Comparison of ENCODE assay signal across 9 cellular contexts in the genomic region with DNA sequence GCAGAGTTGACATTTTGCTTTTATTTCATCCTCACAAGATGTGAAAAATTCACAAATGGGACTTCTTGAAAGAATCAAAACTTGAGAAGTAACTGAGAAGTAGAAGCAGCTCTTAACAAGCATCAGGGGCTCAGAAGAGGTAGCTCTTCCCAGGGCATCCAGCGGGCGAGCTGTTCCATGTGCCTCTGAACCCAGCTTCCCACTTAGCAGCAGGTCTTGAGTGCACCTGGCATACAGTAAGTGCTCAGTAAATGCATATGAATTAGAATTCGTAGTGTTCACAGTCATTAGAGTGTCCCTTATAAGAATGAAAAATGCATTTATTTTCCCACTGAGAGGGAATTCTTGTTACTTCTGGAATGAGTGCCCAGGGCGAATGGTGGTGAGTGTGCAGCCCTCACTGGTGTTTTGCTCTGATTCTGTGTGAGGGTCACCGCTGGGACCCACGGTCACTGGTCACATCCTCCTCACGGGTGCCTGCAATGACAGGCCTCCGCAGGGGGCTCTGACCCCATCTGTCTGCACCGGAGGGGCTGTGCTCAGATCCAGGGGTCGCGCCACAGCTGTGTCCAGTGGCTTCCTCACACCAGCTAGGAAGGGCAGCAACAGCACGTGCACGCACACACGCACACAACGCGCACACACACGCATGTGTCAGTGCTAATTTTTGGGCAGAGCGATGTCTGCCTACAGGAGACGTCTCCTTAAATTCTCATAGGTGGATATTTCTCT. TPM values are rescaled to one million over a fixed set of nuclear protein-coding genes. Genes with fewer than 3 reads are reported as not detected.
A peak's percentile ranks its signal among the peaks of the same experiment; 100 is the strongest.
DNase-seq lines count a peak whose midpoint lies in the region; ATAC-seq, FAIRE-seq and TF ChIP-seq lines count a peak whose summit lies in the region.
"Had no signal": no experiment of that assay in that cellular context is flagged by ENCODE, and none has a peak within 500 bp of the region (broad histone marks: within the 10 kb centered on the region; RNA-seq: fewer than 3 reads in every experiment).

No MANE protein-coding gene starts in this region.

- H3K36me3 Mint-ChIP-seq in activated naive CD8-positive, alpha-beta T cell treated with anti-CD3 and anti-CD28 coated beads, Interleukin-2, amount 10 ng/mL, durations not matched to agents 7 days and 5 days: peaks cover 2% of the 10 kb centered on the region
- H3K36me3 Mint-ChIP-seq in nephron (ENCODE audit: low read depth): peaks cover 4% of the 10 kb centered on the region

- H4K20me1 ChIP-seq in BLaER1 treated with 17β-estradiol and CSF1 and Interleukin-3, amounts not matched to agents 10 nM and 100 nM: peaks cover 26 to 72% (median 39%) of the 10 kb centered on the region in 11 experiments; a peak in 21 of 22 replicates

- peaks cover 39 to 55% (median 49%) of the 10 kb centered on the region in 11 experiments for H3K36me3 ChIP-seq in BLaER1 treated with 17β-estradiol and CSF1 and Interleukin-3, amounts not matched to agents 10 nM and 100 nM

- no peak overlapping the region for H3K9ac ChIP-seq in BLaER1 treated with 17β-estradiol and CSF1 and Interleukin-3, amounts not matched to agents 10 nM and 100 nM

- peaks cover 13 to 18% (median 17%) of the 10 kb centered on the region in 11 experiments for H3K27me3 ChIP-seq in BLaER1 treated with 17β-estradiol and CSF1 and Interleukin-3, amounts not matched to agents 10 nM and 100 nM

- peak overlapping the region in 6 of 11 experiments; percentile 22 to 100 (median 99); a peak in 5 of 22 replicates for H3K4me2 ChIP-seq in BLaER1 treated with 17β-estradiol and CSF1 and Interleukin-3, amounts not matched to agents 10 nM and 100 nM

- H3K27me3 Mint-ChIP-seq in activated naive CD8-positive, alpha-beta T cell treated with anti-CD3 and anti-CD28 coated beads, Interleukin-2, amount 10 ng/mL, durations not matched to agents 7 days and 5 days: peaks cover 2% of the 10 kb centered on the region
- H3K27me3 Mint-ChIP-seq in nephron (ENCODE audit: low read depth): peaks cover 11% of the 10 kb centered on the region

- no peak; the same call in 1 of the 2 replicates for TF ChIP-seq POLR2A in GM12892 (IDR thresholded peaks at IDR 0.05; ENCODE audit: low read depth, low read length)

- no peak for ATAC-seq in activated naive CD8-positive, alpha-beta T cell treated with anti-CD3 and anti-CD28 coated beads, Interleukin-2, amount 10 ng/mL, durations not matched to agents 7 days and 5 days (ENCODE audit: low read depth)

- POLR2A ChIA-PET in activated naive CD8-positive, alpha-beta T cell treated with anti-CD3 and anti-CD28 coated beads, Interleukin-2, amount 10 ng/mL, durations not matched to agents 7 days and 5 days (lab: Charles Lee): no interaction called here

- H3K4me3 Mint-ChIP-seq in activated naive CD8-positive, alpha-beta T cell treated with anti-CD3 and anti-CD28 coated beads, Interleukin-2, amount 10 ng/mL, durations not matched to agents 7 days and 5 days: no peak overlapping the region
- H3K4me3 Mint-ChIP-seq in nephron: peak overlapping the region; percentile 19 to 60 (median 57)

- no peak for TF ChIP-seq CTCF in nephron (IDR thresholded peaks at IDR 0.05; ENCODE audit: unreplicated experiment in 3 of 3)

- H3K4me1 Mint-ChIP-seq in activated naive CD8-positive, alpha-beta T cell treated with anti-CD3 and anti-CD28 coated beads, Interleukin-2, amount 10 ng/mL, durations not matched to agents 7 days and 5 days: peaks cover 11% of the 10 kb centered on the region
- H3K4me1 Mint-ChIP-seq in nephron: peaks cover 7% of the 10 kb centered on the region

- no peaks in the 10 kb centered on the region for H3K9me3 ChIP-seq in BLaER1 treated with 17β-estradiol and CSF1 and Interleukin-3, amounts not matched to agents 10 nM and 100 nM (replicated peaks in 1 of 11)

- H3K27ac Mint-ChIP-seq in activated naive CD8-positive, alpha-beta T cell treated with anti-CD3 and anti-CD28 coated beads, Interleukin-2, amount 10 ng/mL, durations not matched to agents 7 days and 5 days: no peak overlapping the region
- H3K27ac Mint-ChIP-seq in nephron: no peak overlapping the region
- H3K27ac Mint-ChIP-seq: mesothelial cell of epicardium had no signal

- no peak overlapping the region for H3K27ac ChIP-seq in BLaER1 treated with 17β-estradiol and CSF1 and Interleukin-3, amounts not matched to agents 10 nM and 100 nM

- no peaks in the 10 kb centered on the region for H3K9me3 Mint-ChIP-seq in activated naive CD8-positive, alpha-beta T cell treated with anti-CD3 and anti-CD28 coated beads, Interleukin-2, amount 10 ng/mL, durations not matched to agents 7 days and 5 days
- H3K9me3 Mint-ChIP-seq in nephron: no peaks in the 10 kb centered on the region
- H3K9me3 Mint-ChIP-seq: mesothelial cell of epicardium had no signal

- peak; percentile 9 for DNase-seq in DMS114 treated with DMSO at 0.1 percent for 48 hours (lab: John Stamatoyannopoulos, UW; ENCODE audit: unreplicated experiment)
- DNase-seq in activated naive CD8-positive, alpha-beta T cell treated with anti-CD3 and anti-CD28 coated beads, Interleukin-2, amount 10 ng/mL, durations not matched to agents 7 days and 5 days: peak; percentile 24
- DNase-seq in GM12892 (ENCODE audit: insufficient read length): no peak
- no peak for DNase-seq in AG20443 (ENCODE audit: low spot score)
- no peak for DNase-seq in T1000 (lab: John Stamatoyannopoulos, UW)
- DNase-seq: NCI-H1105 treated with DMSO at 0.1 percent for 48 hours had no signal

- no peak for FAIRE-seq in GM12892 (lab: Jason Lieb, UNC)

- H3K4me1 ChIP-seq in BLaER1 treated with 17β-estradiol and CSF1 and Interleukin-3, amounts not matched to agents 10 nM and 100 nM: peaks cover 30 to 43% (median 38%) of the 10 kb centered on the region in 10 experiments

- no peak overlapping the region for H3K4me3 ChIP-seq in BLaER1 treated with 17β-estradiol and CSF1 and Interleukin-3, amounts not matched to agents 10 nM and 100 nM

RNA-seq across cellular contexts. Expression of a gene that starts 26.9 kb away (rescaled TPM):
- 10 to 100 TPM; 72.4 to 77.5 TPM for total RNA-seq in activated naive CD8-positive, alpha-beta T cell treated with anti-CD3 and anti-CD28 coated beads, Interleukin-2, amount 10 ng/mL, durations not matched to agents 7 days and 5 days
- polyA plus RNA-seq in GM12892 (2012; ENCODE audit: missing spikeins): 27.5 TPM

RNA-seq across cellular contexts. Expression of a gene that starts 54.3 kb away (rescaled TPM):
- 1 to 10 TPM; 2.0 to 2.3 TPM for total RNA-seq in activated naive CD8-positive, alpha-beta T cell treated with anti-CD3 and anti-CD28 coated beads, Interleukin-2, amount 10 ng/mL, durations not matched to agents 7 days and 5 days
- polyA plus RNA-seq in GM12892 (2012; ENCODE audit: missing spikeins): 1.3 TPM

Comparison
In these comparisons a context has a peak if more than half of its experiments do, and no peak if none do; other contexts are left out.
1. DNase-seq: peak in DMS114 treated with DMSO at 0.1 percent for 48 hours (single experiment) and activated naive CD8-positive, alpha-beta T cell treated with anti-CD3 and anti-CD28 coated beads, Interleukin-2, amount 10 ng/mL, durations not matched to agents 7 days and 5 days (single experiment); none in GM12892 (single experiment), AG20443 (single experiment) and T1000 (single experiment).